Comparison of ENCODE assay signal across 8 cellular contexts in genomic region chr3:126389112-126389791, GRCh38. TPM values are rescaled to one million over a fixed set of nuclear protein-coding genes. Genes with fewer than 3 reads are reported as not detected.
DNase-seq lines count a peak whose midpoint lies in the region; ATAC-seq and TF ChIP-seq lines count a peak whose summit lies in the region.

No MANE protein-coding gene starts in this region.

- peak overlapping the region; percentile 48 for H3K4me3 ChIP-seq in OCI-LY7 (ENCODE audit: low read depth, low read length, poor library complexity, severe bottlenecking)
- H3K4me3 ChIP-seq in adipocyte (ENCODE audit: low read length): peak overlapping the region; percentile 31
- H3K4me3 ChIP-seq in urinary bladder (ENCODE audit: low read depth, low read length): peak overlapping the region; percentile 12

- WGBS in urinary bladder: 2% methylated on average over 58 of the region's 58 CpGs

- H3K9ac ChIP-seq in adipocyte (ENCODE audit: low read length): peak overlapping the region; percentile 89

- H3K9me3 ChIP-seq in OCI-LY7 (ENCODE audit: low read length): no peaks in the 10 kb centered on the region
- H3K9me3 ChIP-seq in adipocyte (ENCODE audit: control insufficient read depth, low read length): no peaks in the 10 kb centered on the region

- no peaks in the 10 kb centered on the region for H3K79me2 ChIP-seq in OCI-LY7 (ENCODE audit: insufficient read depth, low read depth, low read length)

- H2AFZ ChIP-seq in OCI-LY7 (ENCODE audit: low read length): peak overlapping the region; percentile 88; the same call in 1 of the 2 replicates

- DNase-seq in 8988T (peak; percentile 84), OCI-LY7 (ENCODE audit: low spot score) (peak; percentile 81), adipocyte (ENCODE audit: low read depth) (peak; percentile 91), Right ventricle myocardium superior (peak; percentile 95), occipital lobe (lab: John Stamatoyannopoulos, UW) (peak; percentile 74)

- no peaks in the 10 kb centered on the region for H4K20me1 ChIP-seq in OCI-LY7 (ENCODE audit: insufficient read depth, low read length)

- H3K9me2 ChIP-seq in OCI-LY7 (ENCODE audit: insufficient read depth, low read length): no peaks in the 10 kb centered on the region

- peak; percentile 59 for ATAC-seq in HG03521 (IDR thresholded peaks at IDR 0.05; ENCODE audit: unreplicated experiment)
- peak; percentile 98 for ATAC-seq in Right ventricle myocardium superior (ENCODE audit: poor library complexity)

- H3K4me1 ChIP-seq in OCI-LY7 (ENCODE audit: insufficient read depth, low read length, poor library complexity, severe bottlenecking): peaks cover 14% of the 10 kb centered on the region
- H3K4me1 ChIP-seq in adipocyte (ENCODE audit: control insufficient read depth, insufficient read depth, low read length): peaks cover 15% of the 10 kb centered on the region
- no peaks in the 10 kb centered on the region for H3K4me1 ChIP-seq in urinary bladder (ENCODE audit: insufficient read depth)

- TF ChIP-seq CTCF in GM12874 (IDR thresholded peaks at IDR 0.05; ENCODE audit: insufficient read depth, low read depth, low read length) (peak; percentile 95), OCI-LY7 (conservative IDR thresholded peaks at IDR 0.05; ENCODE audit: low read length) (peak; percentile 89)

- POLR2A ChIA-PET in OCI-LY7 (lab: Charles Lee): interaction anchor here (0.7 kb wide), 1 partner anchor 143 kb away, joined by 3 read pairs; no protein-coding TSS in a partner anchor

- peaks cover 21% of the 10 kb centered on the region for H3K27me3 ChIP-seq in adipocyte (replicated peaks; ENCODE audit: control insufficient read depth, insufficient read depth, low read length)

- H3K4me2 ChIP-seq in OCI-LY7 (ENCODE audit: low read length): peak overlapping the region; percentile 45; the same call in 1 of the 2 replicates

- intact Hi-C loops in OCI-LY7 (cut with micrococcal nuclease; ENCODE audit: unreplicated experiment): loop anchor here (1.0 kb wide), 3 partner anchors 130 to 255 kb away; no protein-coding TSS in a partner anchor
- intact Hi-C loops in Right ventricle myocardium superior (cut with DNase I): loop anchor here (2.0 kb wide), 1 partner anchor 128 kb away; no protein-coding TSS in a partner anchor

- no peaks in the 10 kb centered on the region for H3K36me3 ChIP-seq in OCI-LY7 (ENCODE audit: insufficient read depth, low read length)
- H3K36me3 ChIP-seq in adipocyte (ENCODE audit: control insufficient read depth, insufficient read depth, low read length, severe bottlenecking): no peaks in the 10 kb centered on the region
- H3K36me3 ChIP-seq in urinary bladder (ENCODE audit: insufficient read depth): no peaks in the 10 kb centered on the region

- H3K27ac ChIP-seq in OCI-LY7 (ENCODE audit: low read depth, low read length, poor library complexity, severe bottlenecking) (no peak overlapping the region), urinary bladder (ENCODE audit: low read depth) (peak overlapping the region; percentile 74)

- no TSS peak for BruUV-seq in OCI-LY7 (replicated peaks; lab: Mats Ljungman, UMichigan)

- CTCF ChIA-PET in OCI-LY7 (lab: Charles Lee; ENCODE audit: unreplicated experiment): interaction anchor here (0.6 to 1.4 kb wide), 3 partner anchors 25 to 144 kb away, joined by 3 to 17 read pairs (median 3); no protein-coding TSS in a partner anchor

RNA-seq across cellular contexts. Expression of gene CFAP100, which starts 5.5 kb away (rescaled TPM):
- total RNA-seq in OCI-LY7 (2014; rRNA removed; shearing (Covaris generic)): not detected in 2 replicates
- total RNA-seq in OCI-LY7 (2022): not detected in 2 replicates
- total RNA-seq in Right ventricle myocardium superior: not detected
- total RNA-seq in occipital lobe: 2.0 TPM
- not detected for total RNA-seq in urinary bladder
- not detected for polyA plus RNA-seq in urinary bladder

RNA-seq across cellular contexts. Expression of gene KLF15, which starts 32.0 kb away (rescaled TPM):
- total RNA-seq in OCI-LY7 (2014; rRNA removed; shearing (Covaris generic)): 12.3 and 13.8 TPM in 2 replicates
- total RNA-seq in OCI-LY7 (2022) (26.4 and 35.0 TPM in 2 replicates), Right ventricle myocardium superior (34.0 TPM), occipital lobe (2.8 TPM), urinary bladder (1.6 TPM)
- polyA plus RNA-seq in urinary bladder: 57.3 TPM
